2 cellular contexts compared by ENCODE assay signal in genomic region chr17:7916383-7916677, GRCh38.
TF ChIP-seq lines count a peak whose summit lies in the region.

No MANE protein-coding gene starts in this region.

TF ChIP-seq in liver, 16 proteins besides CTCF, POLR2A, EP300 and RAD21:
- TF ChIP-seq, protein P1, sequence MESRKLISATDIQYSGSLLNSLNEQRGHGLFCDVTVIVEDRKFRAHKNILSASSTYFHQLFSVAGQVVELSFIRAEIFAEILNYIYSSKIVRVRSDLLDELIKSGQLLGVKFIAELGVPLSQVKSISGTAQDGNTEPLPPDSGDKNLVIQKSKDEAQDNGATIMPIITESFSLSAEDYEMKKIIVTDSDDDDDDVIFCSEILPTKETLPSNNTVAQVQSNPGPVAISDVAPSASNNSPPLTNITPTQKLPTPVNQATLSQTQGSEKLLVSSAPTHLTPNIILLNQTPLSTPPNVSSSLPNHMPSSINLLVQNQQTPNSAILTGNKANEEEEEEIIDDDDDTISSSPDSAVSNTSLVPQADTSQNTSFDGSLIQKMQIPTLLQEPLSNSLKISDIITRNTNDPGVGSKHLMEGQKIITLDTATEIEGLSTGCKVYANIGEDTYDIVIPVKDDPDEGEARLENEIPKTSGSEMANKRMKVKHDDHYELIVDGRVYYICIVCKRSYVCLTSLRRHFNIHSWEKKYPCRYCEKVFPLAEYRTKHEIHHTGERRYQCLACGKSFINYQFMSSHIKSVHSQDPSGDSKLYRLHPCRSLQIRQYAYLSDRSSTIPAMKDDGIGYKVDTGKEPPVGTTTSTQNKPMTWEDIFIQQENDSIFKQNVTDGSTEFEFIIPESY (IDR thresholded peaks at IDR 0.05), result no peak
- TF ChIP-seq SP1 (IDR thresholded peaks at IDR 0.05) (no peak), TAF1 (conservative IDR thresholded peaks at IDR 0.05) (no peak), YY1 (IDR thresholded peaks at IDR 0.05) (no peak), NR2F2 (IDR thresholded peaks at IDR 0.05) (no peak), FOXA2 (IDR thresholded peaks at IDR 0.05) (no peak), RXRA (IDR thresholded peaks at IDR 0.05) (no peak), HNF4A (conservative IDR thresholded peaks at IDR 0.05) (no peak), EGR1 (IDR thresholded peaks at IDR 0.05; ENCODE audit: low read depth in 2 of 2) (no peak), JUND (IDR thresholded peaks at IDR 0.05) (no peak)
- TF ChIP-seq, protein P2, sequence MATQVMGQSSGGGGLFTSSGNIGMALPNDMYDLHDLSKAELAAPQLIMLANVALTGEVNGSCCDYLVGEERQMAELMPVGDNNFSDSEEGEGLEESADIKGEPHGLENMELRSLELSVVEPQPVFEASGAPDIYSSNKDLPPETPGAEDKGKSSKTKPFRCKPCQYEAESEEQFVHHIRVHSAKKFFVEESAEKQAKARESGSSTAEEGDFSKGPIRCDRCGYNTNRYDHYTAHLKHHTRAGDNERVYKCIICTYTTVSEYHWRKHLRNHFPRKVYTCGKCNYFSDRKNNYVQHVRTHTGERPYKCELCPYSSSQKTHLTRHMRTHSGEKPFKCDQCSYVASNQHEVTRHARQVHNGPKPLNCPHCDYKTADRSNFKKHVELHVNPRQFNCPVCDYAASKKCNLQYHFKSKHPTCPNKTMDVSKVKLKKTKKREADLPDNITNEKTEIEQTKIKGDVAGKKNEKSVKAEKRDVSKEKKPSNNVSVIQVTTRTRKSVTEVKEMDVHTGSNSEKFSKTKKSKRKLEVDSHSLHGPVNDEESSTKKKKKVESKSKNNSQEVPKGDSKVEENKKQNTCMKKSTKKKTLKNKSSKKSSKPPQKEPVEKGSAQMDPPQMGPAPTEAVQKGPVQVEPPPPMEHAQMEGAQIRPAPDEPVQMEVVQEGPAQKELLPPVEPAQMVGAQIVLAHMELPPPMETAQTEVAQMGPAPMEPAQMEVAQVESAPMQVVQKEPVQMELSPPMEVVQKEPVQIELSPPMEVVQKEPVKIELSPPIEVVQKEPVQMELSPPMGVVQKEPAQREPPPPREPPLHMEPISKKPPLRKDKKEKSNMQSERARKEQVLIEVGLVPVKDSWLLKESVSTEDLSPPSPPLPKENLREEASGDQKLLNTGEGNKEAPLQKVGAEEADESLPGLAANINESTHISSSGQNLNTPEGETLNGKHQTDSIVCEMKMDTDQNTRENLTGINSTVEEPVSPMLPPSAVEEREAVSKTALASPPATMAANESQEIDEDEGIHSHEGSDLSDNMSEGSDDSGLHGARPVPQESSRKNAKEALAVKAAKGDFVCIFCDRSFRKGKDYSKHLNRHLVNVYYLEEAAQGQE (IDR thresholded peaks at IDR 0.05), result no peak
TF ChIP-seq in liver: peak in this region for 0.

TF ChIP-seq in HepG2, 621 proteins besides CTCF, POLR2A, EP300 and RAD21:
- TF ChIP-seq HNRNPLL (IDR thresholded peaks at IDR 0.05; ENCODE audit: low read depth, low read length, poor library complexity, severe bottlenecking) (no peak), CREB3 (CRISPR knock-in tag; IDR thresholded peaks at IDR 0.05) (no peak), NAIF1 (CRISPR knock-in tag; IDR thresholded peaks at IDR 0.05; ENCODE audit: borderline replicate concordance) (no peak), TAF15 (IDR thresholded peaks at IDR 0.05; ENCODE audit: low read depth, low read length, poor library complexity, severe bottlenecking) (no peak), ZBTB10 (CRISPR knock-in tag; IDR thresholded peaks at IDR 0.05; ENCODE audit: borderline replicate concordance) (no peak), MEF2D (CRISPR knock-in tag; IDR thresholded peaks at IDR 0.05) (no peak), ZNF225 (CRISPR knock-in tag; IDR thresholded peaks at IDR 0.05) (no peak), KAT2B (IDR thresholded peaks at IDR 0.05; ENCODE audit: borderline replicate concordance, low read depth, low read length) (no peak), ZNF782 (CRISPR knock-in tag; IDR thresholded peaks at IDR 0.05; ENCODE audit: borderline replicate concordance) (no peak)
- TF ChIP-seq, protein P3, sequence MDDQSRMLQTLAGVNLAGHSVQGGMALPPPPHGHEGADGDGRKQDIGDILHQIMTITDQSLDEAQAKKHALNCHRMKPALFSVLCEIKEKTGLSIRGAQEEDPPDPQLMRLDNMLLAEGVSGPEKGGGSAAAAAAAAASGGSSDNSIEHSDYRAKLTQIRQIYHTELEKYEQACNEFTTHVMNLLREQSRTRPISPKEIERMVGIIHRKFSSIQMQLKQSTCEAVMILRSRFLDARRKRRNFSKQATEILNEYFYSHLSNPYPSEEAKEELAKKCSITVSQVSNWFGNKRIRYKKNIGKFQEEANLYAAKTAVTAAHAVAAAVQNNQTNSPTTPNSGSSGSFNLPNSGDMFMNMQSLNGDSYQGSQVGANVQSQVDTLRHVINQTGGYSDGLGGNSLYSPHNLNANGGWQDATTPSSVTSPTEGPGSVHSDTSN (CRISPR knock-in tag; IDR thresholded peaks at IDR 0.05; ENCODE audit: borderline replicate concordance), result no peak
